9 cellular contexts compared by ENCODE assay signal in the genomic region with DNA sequence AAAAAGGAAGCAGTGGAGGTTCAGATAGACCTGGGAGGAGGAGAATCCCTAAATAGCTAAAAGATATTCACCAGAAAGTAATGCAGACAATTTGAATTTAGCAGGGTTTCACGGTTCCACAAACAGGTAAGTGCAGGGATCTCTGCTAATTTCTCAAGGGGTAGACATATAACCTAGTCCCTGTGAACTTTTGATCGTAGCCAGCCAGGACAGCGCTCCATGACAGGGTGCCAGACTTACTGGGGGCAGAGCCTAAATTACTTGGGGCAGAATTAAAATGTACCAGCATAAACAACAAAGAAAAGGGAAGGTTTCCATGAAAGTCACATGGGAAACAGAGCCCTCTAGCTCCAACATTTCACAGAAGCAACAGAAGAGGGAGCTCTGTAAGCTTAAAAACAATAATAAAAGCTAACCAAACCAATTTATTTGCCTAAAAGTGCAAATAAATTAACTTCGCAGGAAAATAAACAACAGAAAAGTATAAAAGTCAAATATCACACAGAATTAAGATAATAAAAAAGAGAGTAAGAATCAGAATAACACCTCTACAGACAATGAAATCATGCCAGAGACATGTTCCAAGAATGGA.
A peak's percentile ranks its signal among the peaks of the same experiment; 100 is the strongest.
DNase-seq lines count a peak whose midpoint lies in the region; ATAC-seq lines count a peak whose summit lies in the region.
"Had no signal": no experiment of that assay in that cellular context is flagged by ENCODE, and none has a peak within 500 bp of the region (broad histone marks: within the 10 kb centered on the region; RNA-seq: fewer than 3 reads in every experiment).

No MANE protein-coding gene starts in this region.

- peak; percentile 23 for DNase-seq in DMS153 (lab: John Stamatoyannopoulos, UW)
- DNase-seq in DMS153 treated with DMSO at 0.1 percent for 48 hours (lab: John Stamatoyannopoulos, UW; ENCODE audit: unreplicated experiment), result no peak
- peak; percentile 50 for DNase-seq in NCI-H774 (lab: John Stamatoyannopoulos, UW)
- DNase-seq in fibroblast of gingiva (ENCODE audit: low read depth), result peak; percentile 44
- DNase-seq in renal cortical epithelial cell (ENCODE audit: low read depth), result peak; percentile 59
- DNase-seq in stimulated activated CD4-positive, alpha-beta T cell treated with anti-CD3 and anti-CD28 coated beads, Interleukin-15, amount 100 ng/mL, for 24 hours, result no peak
- no peak for DNase-seq in activated T-cell treated with anti-CD3 and anti-CD28 coated beads, Interleukin-2, amount 50 U/mL, for 48 hours
- DNase-seq: activated B cell treated with CpG ODN at 0.5 μM for 24 hours had no signal

- ATAC-seq in HG02623 (IDR thresholded peaks at IDR 0.05; ENCODE audit: unreplicated experiment), result no peak

Comparison
In these comparisons a context has a peak if more than half of its experiments do, and no peak if none do; other contexts are left out.
1. DNase-seq: peak in DMS153 (single experiment), NCI-H774 (single experiment), fibroblast of gingiva (single experiment) and renal cortical epithelial cell (single experiment); none in DMS153 treated with DMSO at 0.1 percent for 48 hours (single experiment), stimulated activated CD4-positive, alpha-beta T cell treated with anti-CD3 and anti-CD28 coated beads, Interleukin-15, amount 100 ng/mL, for 24 hours (single experiment) and activated T-cell treated with anti-CD3 and anti-CD28 coated beads, Interleukin-2, amount 50 U/mL, for 48 hours (0 of 2).